6 cellular contexts compared by ENCODE assay signal in the genomic region with DNA sequence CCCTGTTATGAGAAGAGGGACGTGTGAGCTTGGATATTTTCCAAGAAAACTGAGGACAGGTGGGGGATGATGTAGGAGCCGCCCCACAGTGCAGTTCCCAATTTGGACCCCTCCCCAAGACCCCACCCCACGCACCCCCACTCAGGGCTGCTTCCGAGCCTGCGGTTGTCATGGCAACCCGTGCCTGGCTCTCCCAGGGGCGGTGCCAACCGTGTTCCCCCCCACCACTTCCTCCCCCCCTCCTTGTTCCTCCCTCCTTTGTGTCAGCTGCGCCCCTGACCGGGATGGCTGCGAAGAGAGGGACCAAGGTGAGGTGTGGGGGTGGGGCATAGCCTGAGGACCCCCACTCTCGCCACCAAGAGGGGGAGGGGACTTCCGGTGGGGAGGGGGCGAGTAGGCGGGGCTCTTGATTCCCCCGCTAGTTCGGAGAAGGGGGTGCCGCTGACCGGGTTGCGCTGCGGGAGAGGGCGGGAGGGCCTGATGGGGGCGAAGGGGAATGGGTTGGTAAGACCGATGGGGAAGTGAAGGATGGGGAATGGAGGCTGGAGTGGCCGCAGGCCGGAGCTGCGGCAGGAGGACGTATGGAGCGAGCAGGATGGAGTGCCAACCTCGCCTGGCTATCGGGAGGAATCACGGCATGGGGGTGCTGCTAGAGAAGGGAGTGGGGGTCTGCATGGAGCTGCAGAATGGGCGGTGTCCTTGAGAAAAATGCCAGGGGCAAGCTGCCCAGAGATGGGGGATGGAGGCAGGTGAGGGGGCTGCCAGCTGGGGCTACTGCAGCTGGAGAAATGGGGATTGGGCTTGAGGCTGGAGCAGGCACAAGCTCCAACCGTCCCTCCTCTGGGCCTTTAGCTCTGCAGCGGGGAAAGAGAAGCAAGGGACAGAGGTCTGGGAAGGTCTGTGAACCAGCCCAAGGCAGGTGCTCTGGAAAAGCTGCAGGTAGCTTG. TPM values are rescaled to one million over a fixed set of nuclear protein-coding genes. Genes with fewer than 3 reads are reported as not detected.
A peak's percentile ranks its signal among the peaks of the same experiment; 100 is the strongest.
DNase-seq lines count a peak whose midpoint lies in the region; ATAC-seq, FAIRE-seq and TF ChIP-seq lines count a peak whose summit lies in the region.

No MANE protein-coding gene starts in this region.

- peak overlapping the region; percentile 10 to 98 for H4K8ac ChIP-seq in IMR-90 (ENCODE audit: low read depth in 2 of 2, low read length in 2 of 2)

- peak overlapping the region; percentile 67 for H3K9ac ChIP-seq in IMR-90 (ENCODE audit: low read depth, low read length)

- H3K23ac ChIP-seq in IMR-90 (ENCODE audit: low read depth, low read length) = peak overlapping the region; percentile 66; the same call in 1 of the 2 replicates

- no peaks in the 10 kb centered on the region for H4K20me1 ChIP-seq in IMR-90 (ENCODE audit: insufficient read depth, low read length)

- peak overlapping the region; percentile 81 for H3K4me3 ChIP-seq in IMR-90 (ENCODE audit: insufficient read depth, low read depth, low read length)

- H3K4ac ChIP-seq in IMR-90 (ENCODE audit: low read depth, low read length) = peak overlapping the region; percentile 78

- no peak overlapping the region for H3K56ac ChIP-seq in IMR-90 (ENCODE audit: extremely low read depth, insufficient read depth, low read length)

- peak overlapping the region; percentile 61 for H3K14ac ChIP-seq in IMR-90 (replicated peaks; ENCODE audit: low read depth, low read length)

- H3K79me1 ChIP-seq in IMR-90 (ENCODE audit: low read depth in 1 of 2, low read length in 2 of 2) = peaks cover 0 to 46% of the 10 kb centered on the region in 2 experiments; a peak in 3 of 4 replicates

- no peak for FAIRE-seq in H54 (lab: Jason Lieb, UNC)

- no peaks in the 10 kb centered on the region for H3K27me3 Mint-ChIP-seq in WTC11 (ENCODE audit: low read depth)

- DNase-seq in IMR-90 (peak; percentile 15), WTC11 (ENCODE audit: low spot score) (peak; percentile 75), fibroblast of peridontal ligament (ENCODE audit: extremely low read depth) (peak; percentile 16), DMS153 (lab: John Stamatoyannopoulos, UW) (no peak), H54 (ENCODE audit: insufficient read length, low spot score) (no peak)
- DNase-seq in stimulated activated CD4-positive, alpha-beta T cell treated with anti-CD3 and anti-CD28 coated beads, Interleukin-4, amount 100 ng/mL, for 4 hours = peak; percentile 43 to 45

- TF ChIP-seq CTCF in IMR-90 (conservative IDR thresholded peaks at IDR 0.05; ENCODE audit: low read depth, low read length) (no peak), WTC11 (IDR thresholded peaks at IDR 0.05) (no peak)

- peak overlapping the region; percentile 77; the same call in 1 of the 2 replicates for H4K91ac ChIP-seq in IMR-90 (ENCODE audit: insufficient read depth, low read depth, low read length)

- H2AFZ ChIP-seq in IMR-90 (replicated peaks; ENCODE audit: low read length, poor library complexity) = peak overlapping the region; percentile 96

- no peak overlapping the region for H2BK20ac ChIP-seq in IMR-90 (ENCODE audit: low read depth, low read length)

- H2BK120ac ChIP-seq in IMR-90 (ENCODE audit: low read depth, low read length) = peak overlapping the region; percentile 20; the same call in 1 of the 2 replicates

- H3K18ac ChIP-seq in IMR-90 (ENCODE audit: low read depth, low read length) = no peak overlapping the region; the same call in 1 of the 2 replicates

- peaks cover 2% of the 10 kb centered on the region; the same call in 1 of the 2 replicates for H3K9me1 ChIP-seq in IMR-90 (ENCODE audit: insufficient read depth, low read length)

- H2AK9ac ChIP-seq in IMR-90 (replicated peaks; ENCODE audit: low read depth, low read length, poor library complexity) = peak overlapping the region; percentile 96

- no peak overlapping the region for H2BK5ac ChIP-seq in IMR-90 (ENCODE audit: low read depth, low read length, poor library complexity, severe bottlenecking)

- no peak for TF ChIP-seq RAD21 in IMR-90 (IDR thresholded peaks at IDR 0.05; ENCODE audit: low read length)

- peak overlapping the region; percentile 89 for H3K27ac Mint-ChIP-seq in WTC11

- peak overlapping the region; percentile 94 for H3K4me3 Mint-ChIP-seq in WTC11

- no peaks in the 10 kb centered on the region for H3K27me3 ChIP-seq in IMR-90 (ENCODE audit: control insufficient read depth, insufficient read depth, low read length)

- CTCF ChIA-PET in IMR-90 (lab: Yijun Ruan, JAX) (interaction anchor here (0.5 to 1.5 kb wide), 3 partner anchors 19 to 85 kb away, joined by 4 to 6 read pairs (median 5); partner anchors contain the start of gene THBS3), WTC11 (lab: Charles Lee) (interaction anchor here (0.7 to 12.2 kb wide), 31 partner anchors 8 to 1003 kb away, joined by 3 to 605 read pairs (median 13); partner anchors contain the start of genes ADAM15, DPM3, EFNA1 and EFNA3)

- peak overlapping the region; percentile 94 for H3K4me2 ChIP-seq in IMR-90 (ENCODE audit: low read depth, low read length)

- peak overlapping the region; percentile 92 for H4K5ac ChIP-seq in IMR-90 (ENCODE audit: low read depth, low read length)

- H3K4me1 ChIP-seq in IMR-90 (ENCODE audit: control insufficient read depth, insufficient read depth, low read length) = peaks cover 3% of the 10 kb centered on the region

- H3K9me3 Mint-ChIP-seq in WTC11 = no peaks in the 10 kb centered on the region

- POLR2A ChIA-PET in IMR-90 (lab: Charles Lee; ENCODE audit: unreplicated experiment) = no interaction called here
- POLR2A ChIA-PET in WTC11 (lab: Charles Lee) = interaction anchor here (0.5 to 5.2 kb wide), 6 partner anchors 20 to 46 kb away, joined by 3 to 83 read pairs (median 4); no protein-coding TSS in a partner anchor

- no TSS peak for BruUV-seq in IMR-90 (replicated peaks; lab: Mats Ljungman, UMichigan)

- H3K36me3 ChIP-seq in IMR-90 (ENCODE audit: control insufficient read depth, insufficient read depth, low read length) = peaks cover 33% of the 10 kb centered on the region

- in situ Hi-C loops in IMR-90 (cut with MboI; ENCODE audit: low sequenced_read_pairs) = no loop called here

- peaks cover 32% of the 10 kb centered on the region for H3K36me3 Mint-ChIP-seq in WTC11

- dilution Hi-C loops in IMR-90 (cut with HindIII; ENCODE audit: low sequenced_read_pairs, unreplicated experiment) = no loop called here

- ATAC-seq in IMR-90 (ENCODE audit: low read depth) (peak; percentile 3; the same call in 1 of the 2 replicates), WTC11 (peak; percentile 20)

- H2BK15ac ChIP-seq in IMR-90 (ENCODE audit: low read depth, low read length) = no peak overlapping the region

- no peaks in the 10 kb centered on the region for H3K9me3 ChIP-seq in IMR-90 (ENCODE audit: control insufficient read depth, insufficient read depth, low read length)

- H3K27ac ChIP-seq in IMR-90 (ENCODE audit: insufficient read depth, low read length) = peak overlapping the region; percentile 59

- peaks cover 29% of the 10 kb centered on the region for H3K4me1 Mint-ChIP-seq in WTC11

- intact Hi-C loops in IMR-90 (cut with micrococcal nuclease) = loop anchor here (10.0 kb wide), 2 partner anchors 200 to 420 kb away; partner anchors contain the start of genes CKS1B and SHC1

- WGBS in IMR-90 (ENCODE audit: extremely low coverage in 2 of 2, insufficient read length in 1 of 2), 2 experiments = 8% methylated on average over 17 of the region's 35 CpGs; no CpG with 5 or more reads in 1 of the 2 experiments

- no peak for TF ChIP-seq POLR2A in IMR-90 (IDR thresholded peaks at IDR 0.05; ENCODE audit: low read depth, low read length)
- TF ChIP-seq POLR2A in H54 (IDR thresholded peaks at IDR 0.05; ENCODE audit: low read depth, low read length) = no peak

- peak overlapping the region; percentile 84 for H2AK5ac ChIP-seq in IMR-90 (ENCODE audit: low read depth, low read length)

TF ChIP-seq in IMR-90, 13 proteins besides CTCF, POLR2A, EP300 and RAD21 (continues in another document):
- no peak for TF ChIP-seq BHLHE40 (IDR thresholded peaks at IDR 0.05; ENCODE audit: low read depth, low read length)

RNA-seq across cellular contexts. Expression of gene TRIM46, which starts 1.0 kb away (rescaled TPM):
- total RNA-seq in IMR-90 (2012; rRNA removed) = 2.3 and 2.5 TPM in 2 replicates
- polyA plus RNA-seq in IMR-90 (2012; rRNA removed) = 6.2 and 6.9 TPM in 2 replicates
- 4.3 and 5.5 TPM in 2 replicates for polyA plus RNA-seq in IMR-90 (2012; cell fraction: cytosol; rRNA removed)
- polyA plus RNA-seq in IMR-90 (2012; cell fraction: nucleus; rRNA removed; ENCODE audit: low replicate concordance) = 26.2 and 56.7 TPM in 2 replicates
- 20.3 to 22.1 TPM (median 21.4 TPM) in 3 replicates for total RNA-seq in WTC11 (2021)

RNA-seq across cellular contexts. Expression of gene KRTCAP2, which starts 1.5 kb away (rescaled TPM):
- 76.1 and 76.7 TPM in 2 replicates for total RNA-seq in IMR-90 (2012; rRNA removed)
- 189 and 232 TPM in 2 replicates for polyA plus RNA-seq in IMR-90 (2012; rRNA removed)
- 399 and 412 TPM in 2 replicates for polyA plus RNA-seq in IMR-90 (2012; cell fraction: cytosol; rRNA removed)
- polyA plus RNA-seq in IMR-90 (2012; cell fraction: nucleus; rRNA removed; ENCODE audit: low replicate concordance) = 167 and 203 TPM in 2 replicates
- 104 to 161 TPM (median 147 TPM) in 3 replicates for total RNA-seq in WTC11 (2021)

RNA-seq across cellular contexts. Expression of gene THBS3, which starts 33.1 kb away (rescaled TPM):
- 13.1 and 15.1 TPM in 2 replicates for total RNA-seq in IMR-90 (2012; rRNA removed)
- 28.3 and 30.4 TPM in 2 replicates for polyA plus RNA-seq in IMR-90 (2012; rRNA removed)
- polyA plus RNA-seq in IMR-90 (2012; cell fraction: cytosol; rRNA removed) = 10.9 and 18.2 TPM in 2 replicates
- polyA plus RNA-seq in IMR-90 (2012; cell fraction: nucleus; rRNA removed; ENCODE audit: low replicate concordance) = 178 and 204 TPM in 2 replicates
- 4.0 to 5.3 TPM (median 5.3 TPM) in 3 replicates for total RNA-seq in WTC11 (2021)

RNA-seq across cellular contexts. Expression of gene MTX1, which starts 33.9 kb away (rescaled TPM):
- 51.4 and 67.2 TPM in 2 replicates for total RNA-seq in IMR-90 (2012; rRNA removed)
- 73.7 and 73.9 TPM in 2 replicates for polyA plus RNA-seq in IMR-90 (2012; rRNA removed)
- polyA plus RNA-seq in IMR-90 (2012; cell fraction: cytosol; rRNA removed) = 58.0 and 97.7 TPM in 2 replicates
- 36.9 and 80.4 TPM in 2 replicates for polyA plus RNA-seq in IMR-90 (2012; cell fraction: nucleus; rRNA removed; ENCODE audit: low replicate concordance)
- total RNA-seq in WTC11 (2021) = 57.5 to 62.8 TPM (median 60.4 TPM) in 3 replicates

RNA-seq across cellular contexts. Expression of gene DPM3, which starts 34.3 kb away (rescaled TPM):
- total RNA-seq in IMR-90 (2012; rRNA removed) (29.0 and 30.6 TPM in 2 replicates), WTC11 (2021) (70.6 to 79.8 TPM (median 73.5 TPM) in 3 replicates)
- polyA plus RNA-seq in IMR-90 (2012; rRNA removed) = 129 and 138 TPM in 2 replicates
- 211 and 435 TPM in 2 replicates for polyA plus RNA-seq in IMR-90 (2012; cell fraction: cytosol; rRNA removed)
- polyA plus RNA-seq in IMR-90 (2012; cell fraction: nucleus; rRNA removed; ENCODE audit: low replicate concordance) = 30.8 and 68.8 TPM in 2 replicates

Comparison
In these comparisons a context has a peak if more than half of its experiments do, and no peak if none do; other contexts are left out.
1. DNase-seq: peak in IMR-90 (single experiment), WTC11 (single experiment), fibroblast of peridontal ligament (single experiment) and stimulated activated CD4-positive, alpha-beta T cell treated with anti-CD3 and anti-CD28 coated beads, Interleukin-4, amount 100 ng/mL, for 4 hours (2 of 2); none in DMS153 (single experiment) and H54 (single experiment).